ENCODE assay signal across 8 cellular contexts in the genomic region with DNA sequence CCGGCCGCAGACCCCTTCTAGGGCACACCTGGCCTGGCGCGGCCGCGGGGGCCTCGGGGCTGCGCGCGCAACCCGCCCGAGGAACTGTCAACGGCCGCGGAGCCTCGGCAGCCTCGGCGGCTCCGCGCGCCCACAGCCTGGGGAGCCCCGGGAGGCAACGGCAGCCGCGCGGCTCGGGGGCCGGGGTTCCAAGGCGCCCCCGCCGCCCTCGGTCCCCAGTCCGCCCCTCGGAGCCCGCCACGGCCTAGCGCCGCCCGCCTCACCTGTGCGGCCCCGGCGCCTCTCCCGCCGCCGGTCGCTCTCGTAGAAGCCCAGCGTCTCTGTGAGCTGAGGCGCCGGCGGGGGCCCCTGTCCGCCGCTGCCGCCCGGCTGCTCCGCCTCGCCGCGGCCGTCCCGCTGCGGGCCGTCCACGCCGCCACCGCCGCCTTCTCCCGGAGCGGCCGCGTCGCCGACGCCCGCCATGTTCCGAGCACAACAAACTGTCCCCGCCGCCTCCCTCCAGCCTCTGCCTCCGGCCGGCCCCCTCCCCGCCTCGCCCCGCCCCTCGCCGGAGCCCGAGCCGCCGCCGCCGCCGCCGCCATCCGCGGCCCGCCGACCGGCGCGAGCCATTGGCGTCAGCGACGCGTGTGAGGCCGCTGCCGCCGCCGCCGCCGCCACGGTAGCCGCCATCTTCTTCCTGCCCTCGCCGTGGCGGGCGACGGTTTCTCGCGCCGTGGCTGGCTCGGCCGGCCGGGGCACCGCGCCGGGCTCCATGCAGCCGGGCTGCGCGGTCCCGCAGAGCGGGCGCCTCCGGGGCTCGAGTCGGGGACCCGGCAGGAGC. TPM values are rescaled to one million over a fixed set of nuclear protein-coding genes. Genes with fewer than 3 reads are reported as not detected.
DNase-seq lines count a peak whose midpoint lies in the region; ATAC-seq and TF ChIP-seq lines count a peak whose summit lies in the region.

A gene with protein sequence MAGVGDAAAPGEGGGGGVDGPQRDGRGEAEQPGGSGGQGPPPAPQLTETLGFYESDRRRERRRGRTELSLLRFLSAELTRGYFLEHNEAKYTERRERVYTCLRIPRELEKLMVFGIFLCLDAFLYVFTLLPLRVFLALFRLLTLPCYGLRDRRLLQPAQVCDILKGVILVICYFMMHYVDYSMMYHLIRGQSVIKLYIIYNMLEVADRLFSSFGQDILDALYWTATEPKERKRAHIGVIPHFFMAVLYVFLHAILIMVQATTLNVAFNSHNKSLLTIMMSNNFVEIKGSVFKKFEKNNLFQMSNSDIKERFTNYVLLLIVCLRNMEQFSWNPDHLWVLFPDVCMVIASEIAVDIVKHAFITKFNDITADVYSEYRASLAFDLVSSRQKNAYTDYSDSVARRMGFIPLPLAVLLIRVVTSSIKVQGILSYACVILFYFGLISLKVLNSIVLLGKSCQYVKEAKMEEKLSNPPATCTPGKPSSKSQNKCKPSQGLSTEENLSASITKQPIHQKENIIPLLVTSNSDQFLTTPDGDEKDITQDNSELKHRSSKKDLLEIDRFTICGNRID (minus strand): TSS at position 476 of the 820 bp plus-strand sequence. CDS start 14 bp downstream, at position 462.

- H4K20me1 ChIP-seq in neural cell (ENCODE audit: insufficient read depth) = no peaks in the 10 kb centered on the region

- H3K27ac Mint-ChIP-seq in CD8-positive, alpha-beta memory T cell = peak within 1 kb of the TSS; percentile 94 to 98 (median 96)

- CTCF ChIA-PET in CD8-positive, alpha-beta memory T cell (lab: Charles Lee) = interaction anchor here (1.2 kb wide), 1 partner anchor 18 kb away, joined by 3 read pairs; no protein-coding TSS in a partner anchor

- H3K9ac ChIP-seq in neural cell (ENCODE audit: low read length) (peak within 1 kb of the TSS; percentile 73), stomach smooth muscle (ENCODE audit: low read length in 2 of 2) (peak within 1 kb of the TSS; percentile 82 to 91)

- H3K9me2 ChIP-seq in neural cell (ENCODE audit: insufficient read depth, low read length) = no peaks in the 10 kb centered on the region

- peak within 1 kb of the TSS; percentile 62 for H3K27ac ChIP-seq in CD8-positive, alpha-beta memory T cell (ENCODE audit: low read depth, low read length)
- peak within 1 kb of the TSS; percentile 45 for H3K27ac ChIP-seq in neural cell (ENCODE audit: low read length)
- H3K27ac ChIP-seq in stomach smooth muscle (ENCODE audit: low read length) = peak within 1 kb of the TSS; percentile 89

- no peaks in the 10 kb centered on the region for H3F3A ChIP-seq in neural cell (ENCODE audit: insufficient read depth, low read length, poor library complexity, severe bottlenecking)

- peak within 1 kb of the TSS; percentile 43 for H2AFZ ChIP-seq in neural cell (ENCODE audit: low read depth, low read length)

- peak within 1 kb of the TSS; percentile 83 for H3K4me3 ChIP-seq in CD8-positive, alpha-beta memory T cell (ENCODE audit: low read length)
- H3K4me3 ChIP-seq in fibroblast of villous mesenchyme (ENCODE audit: low read depth, low read length) (peak within 1 kb of the TSS; percentile 78), neural cell (ENCODE audit: low read length) (peak within 1 kb of the TSS; percentile 87), stomach smooth muscle (ENCODE audit: low read length in 2 of 2) (peak within 1 kb of the TSS; percentile 83 to 93)

- peaks cover 0 to 8% (median 0%) of the 10 kb centered on the region in 3 donors for H3K36me3 Mint-ChIP-seq in CD8-positive, alpha-beta memory T cell

- H3K79me2 ChIP-seq in neural cell (replicated peaks; ENCODE audit: insufficient read depth, low read length) = peaks cover 32% of the 10 kb centered on the region

- TF ChIP-seq EP300 in neural cell (conservative IDR thresholded peaks at IDR 0.05; ENCODE audit: poor library complexity, severe bottlenecking) = no peak

- no peaks in the 10 kb centered on the region for H3K27me3 ChIP-seq in CD8-positive, alpha-beta memory T cell (ENCODE audit: insufficient read depth, low read length, poor library complexity, severe bottlenecking)
- H3K27me3 ChIP-seq in neural cell (ENCODE audit: insufficient read depth, low read depth, low read length) (no peaks in the 10 kb centered on the region), stomach smooth muscle (ENCODE audit: control insufficient read depth in 1 of 2, insufficient read depth in 2 of 2, low read length in 2 of 2) (no peaks in the 10 kb centered on the region)

- H3K4me3 Mint-ChIP-seq in CD8-positive, alpha-beta memory T cell = peak within 1 kb of the TSS; percentile 90 to 96 (median 95)

- H3K4me1 ChIP-seq in CD8-positive, alpha-beta memory T cell (ENCODE audit: insufficient read depth, low read length) = peaks cover 44% of the 10 kb centered on the region
- peaks cover 14% of the 10 kb centered on the region for H3K4me1 ChIP-seq in stomach smooth muscle (ENCODE audit: control insufficient read depth, insufficient read depth, low read length)

- H3K4me1 Mint-ChIP-seq in CD8-positive, alpha-beta memory T cell = peaks cover 41 to 66% (median 57%) of the 10 kb centered on the region in 3 donors

- POLR2A ChIA-PET in CD8-positive, alpha-beta memory T cell (lab: Charles Lee) = no interaction called here

- H3K27me3 Mint-ChIP-seq in CD8-positive, alpha-beta memory T cell = no peaks in the 10 kb centered on the region

- H3K4me2 ChIP-seq in neural cell (ENCODE audit: low read length) = peak within 1 kb of the TSS; percentile 85

- no peak for TF ChIP-seq RAD21 in neural cell (conservative IDR thresholded peaks at IDR 0.05)

- H3K36me3 ChIP-seq in CD8-positive, alpha-beta memory T cell (ENCODE audit: insufficient read depth, low read length) = no peaks in the 10 kb centered on the region
- H3K36me3 ChIP-seq in neural cell (ENCODE audit: insufficient read depth, low read length) (no peaks in the 10 kb centered on the region), stomach smooth muscle (ENCODE audit: control insufficient read depth in 2 of 2, insufficient read depth in 2 of 2, low read length in 2 of 2) (no peaks in the 10 kb centered on the region)

- DNase-seq in CD8-positive, alpha-beta memory T cell = peak; percentile 68 to 81 (median 72)
- DNase-seq in RPMI8226 = peak; percentile 73
- DNase-seq in activated gamma-delta T cell (lab: John Stamatoyannopoulos, UW) = peak; percentile 68
- peak; percentile 61 for DNase-seq in fibroblast of villous mesenchyme (ENCODE audit: low read depth)

- H3K9me3 Mint-ChIP-seq in CD8-positive, alpha-beta memory T cell = no peaks in the 10 kb centered on the region

- H3K9me3 ChIP-seq in CD8-positive, alpha-beta memory T cell (ENCODE audit: low read length) = no peaks in the 10 kb centered on the region
- H3K9me3 ChIP-seq in neural cell (ENCODE audit: low read length) (no peaks in the 10 kb centered on the region), stomach smooth muscle (ENCODE audit: control insufficient read depth in 2 of 2, low read length in 2 of 2) (no peaks in the 10 kb centered on the region)

- TF ChIP-seq CTCF in fibroblast of villous mesenchyme (IDR thresholded peaks at IDR 0.05; ENCODE audit: insufficient read depth, low read depth, low read length) = no peak
- no peak for TF ChIP-seq CTCF in neural cell (IDR thresholded peaks at IDR 0.05; ENCODE audit: poor library complexity, severe bottlenecking)

- ATAC-seq in GM19397 (IDR thresholded peaks at IDR 0.05; ENCODE audit: unreplicated experiment) = peak; percentile 72
- ATAC-seq in HG03521 (IDR thresholded peaks at IDR 0.05; ENCODE audit: unreplicated experiment) = peak; percentile 62

TF ChIP-seq in neural cell, 6 proteins besides CTCF, POLR2A, EP300 and RAD21:
- TF ChIP-seq MXI1 (conservative IDR thresholded peaks at IDR 0.05; ENCODE audit: poor library complexity, severe bottlenecking) (peak; percentile 29), POLR2AphosphoS5 (IDR thresholded peaks at IDR 0.05) (peak; percentile 77), EZH2 (IDR thresholded peaks at IDR 0.05; ENCODE audit: borderline replicate concordance, insufficient read depth, low read length, poor library complexity, severe bottlenecking) (no peak)
TF ChIP-seq in neural cell: peak in this region for 2.

RNA-seq across cellular contexts. Expression of the gene that starts here (rescaled TPM):
- total RNA-seq in CD8-positive, alpha-beta memory T cell = 10 to 100 TPM; 23.7 to 27.6 TPM
- 19.1 TPM for polyA plus RNA-seq in CD8-positive, alpha-beta memory T cell
- 19.0 and 28.5 TPM in 2 replicates for total RNA-seq in fibroblast of villous mesenchyme
- polyA plus RNA-seq in neural cell = 34.2 and 45.2 TPM in 2 replicates
- 38.7 and 56.6 TPM in 2 replicates for polyA minus RNA-seq in neural cell

Comparison
In these comparisons a context has a peak if more than half of its experiments do, and no peak if none do; other contexts are left out.
1. Peak in every context shown above with its lines: DNase-seq, ATAC-seq, H3K4me3 ChIP-seq and H3K27ac ChIP-seq.